1 cellular context compared by ENCODE assay signal in the genomic region with DNA sequence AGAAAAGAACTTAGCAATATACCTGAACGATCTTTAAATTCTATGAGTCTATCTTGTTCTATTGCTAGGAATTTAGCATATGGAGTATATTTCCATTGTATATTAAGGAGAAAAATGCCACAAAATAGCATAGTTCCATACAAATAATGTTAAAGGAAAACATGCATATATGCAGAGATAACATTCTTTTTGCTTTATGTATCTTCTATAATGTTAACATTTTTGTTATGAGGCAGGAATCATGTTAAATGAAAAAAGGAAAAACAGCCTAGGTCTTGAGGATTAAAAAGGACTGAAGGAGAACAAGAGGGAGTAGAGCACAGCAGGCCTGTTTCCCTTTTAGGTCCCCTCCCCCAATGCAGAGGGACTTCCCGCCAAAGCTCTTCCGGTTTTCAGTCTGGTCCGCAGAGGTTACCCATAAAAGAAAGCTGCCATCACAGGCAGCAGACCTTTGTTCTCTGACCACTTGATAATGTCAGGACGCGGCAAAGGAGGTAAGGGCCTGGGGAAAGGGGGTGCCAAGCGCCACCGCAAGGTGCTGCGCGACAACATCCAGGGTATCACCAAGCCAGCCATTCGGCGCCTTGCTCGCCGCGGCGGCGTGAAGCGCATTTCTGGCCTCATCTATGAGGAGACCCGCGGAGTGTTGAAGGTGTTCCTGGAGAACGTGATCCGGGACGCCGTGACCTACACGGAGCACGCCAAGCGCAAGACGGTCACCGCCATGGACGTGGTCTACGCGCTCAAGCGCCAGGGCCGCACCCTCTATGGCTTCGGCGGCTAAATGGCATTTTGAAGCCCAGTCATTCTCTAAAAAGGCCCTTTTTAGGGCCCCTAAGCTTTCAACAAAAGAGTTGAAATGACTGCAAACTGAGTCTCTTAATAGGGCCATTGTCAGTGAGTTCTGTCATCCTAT.
TF ChIP-seq lines count a peak whose summit lies in the region.

No MANE protein-coding gene starts in this region.

TF ChIP-seq in K562, 482 proteins besides CTCF, POLR2A, EP300 and RAD21 (continued from another document and continues in another):
- TF ChIP-seq ZNF512 (tag; IDR thresholded peaks at IDR 0.05) (no peak), NFATC3 (IDR thresholded peaks at IDR 0.05) (peak; percentile 71), PTBP1 (IDR thresholded peaks at IDR 0.05; ENCODE audit: low read depth, low read length) (peak; percentile 76; the same call in 1 of the 2 replicates), SIN3B (IDR thresholded peaks at IDR 0.05; ENCODE audit: low read depth) (no peak), ZNF134 (CRISPR knock-in tag; conservative IDR thresholded peaks at IDR 0.05) (no peak; the same call in 1 of the 2 replicates), PKNOX1 (IDR thresholded peaks at IDR 0.05) (no peak), PHF8 (IDR thresholded peaks at IDR 0.05; ENCODE audit: borderline replicate concordance, low read length) (peak; percentile 53; the same call in 1 of the 2 replicates), EZH2 (IDR thresholded peaks at IDR 0.05; ENCODE audit: borderline replicate concordance, low read depth, low read length) (no peak), ZNF436 (CRISPR knock-in tag; IDR thresholded peaks at IDR 0.05) (0 out of 2 replicates have a peak, but pooled peaks have one; percentile 17), ZNF586 (CRISPR knock-in tag; conservative IDR thresholded peaks at IDR 0.05) (no peak), TSC22D4 (tag; IDR thresholded peaks at IDR 0.05) (no peak), SMC3 (conservative IDR thresholded peaks at IDR 0.05; ENCODE audit: insufficient read depth, low read depth, low read length) (no peak; the same call in 1 of the 2 replicates), DACH1 (IDR thresholded peaks at IDR 0.05; ENCODE audit: partially characterized antibody) (peak; percentile 10), ETS2 (tag; IDR thresholded peaks at IDR 0.05; ENCODE audit: borderline replicate concordance, poor library complexity, severe bottlenecking) (no peak), GABPB1 (CRISPR knock-in tag; IDR thresholded peaks at IDR 0.05) (peak; percentile 69; the same call in 1 of the 2 replicates), ZNF398 (CRISPR knock-in tag; IDR thresholded peaks at IDR 0.05) (no peak), ZKSCAN1 (IDR thresholded peaks at IDR 0.05; ENCODE audit: low read depth, low read length) (peak; percentile 99), BDP1 (IDR thresholded peaks at IDR 0.05; ENCODE audit: insufficient read depth, insufficient read length) (no peak), MED1 (CRISPR knock-in tag; IDR thresholded peaks at IDR 0.05; ENCODE audit: borderline replicate concordance) (peak; percentile 91; the same call in 1 of the 2 replicates), ZBTB1 (CRISPR knock-in tag; IDR thresholded peaks at IDR 0.05; ENCODE audit: borderline replicate concordance, low read depth) (peak; percentile 52; the same call in 1 of the 2 replicates), STAT5A (IDR thresholded peaks at IDR 0.05; ENCODE audit: borderline replicate concordance, low read length) (peak; percentile 54), ZNF551 (CRISPR knock-in tag; IDR thresholded peaks at IDR 0.05) (no peak), SRSF9 (IDR thresholded peaks at IDR 0.05; ENCODE audit: borderline replicate concordance, low read depth, low read length) (no peak)
- TF ChIP-seq, protein P1, sequence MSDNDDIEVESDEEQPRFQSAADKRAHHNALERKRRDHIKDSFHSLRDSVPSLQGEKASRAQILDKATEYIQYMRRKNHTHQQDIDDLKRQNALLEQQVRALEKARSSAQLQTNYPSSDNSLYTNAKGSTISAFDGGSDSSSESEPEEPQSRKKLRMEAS (CRISPR knock-in tag; IDR thresholded peaks at IDR 0.05): peak; percentile 73
- TF ChIP-seq, protein P2, sequence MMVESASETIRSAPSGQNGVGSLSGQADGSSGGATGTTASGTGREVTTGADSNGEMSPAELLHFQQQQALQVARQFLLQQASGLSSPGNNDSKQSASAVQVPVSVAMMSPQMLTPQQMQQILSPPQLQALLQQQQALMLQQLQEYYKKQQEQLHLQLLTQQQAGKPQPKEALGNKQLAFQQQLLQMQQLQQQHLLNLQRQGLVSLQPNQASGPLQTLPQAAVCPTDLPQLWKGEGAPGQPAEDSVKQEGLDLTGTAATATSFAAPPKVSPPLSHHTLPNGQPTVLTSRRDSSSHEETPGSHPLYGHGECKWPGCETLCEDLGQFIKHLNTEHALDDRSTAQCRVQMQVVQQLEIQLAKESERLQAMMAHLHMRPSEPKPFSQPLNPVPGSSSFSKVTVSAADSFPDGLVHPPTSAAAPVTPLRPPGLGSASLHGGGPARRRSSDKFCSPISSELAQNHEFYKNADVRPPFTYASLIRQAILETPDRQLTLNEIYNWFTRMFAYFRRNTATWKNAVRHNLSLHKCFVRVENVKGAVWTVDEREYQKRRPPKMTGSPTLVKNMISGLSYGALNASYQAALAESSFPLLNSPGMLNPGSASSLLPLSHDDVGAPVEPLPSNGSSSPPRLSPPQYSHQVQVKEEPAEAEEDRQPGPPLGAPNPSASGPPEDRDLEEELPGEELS (CRISPR knock-in tag; IDR thresholded peaks at IDR 0.05; ENCODE audit: borderline replicate concordance): 0 out of 2 replicates have a peak, but pooled peaks have one; percentile 81
- TF ChIP-seq, protein P3, sequence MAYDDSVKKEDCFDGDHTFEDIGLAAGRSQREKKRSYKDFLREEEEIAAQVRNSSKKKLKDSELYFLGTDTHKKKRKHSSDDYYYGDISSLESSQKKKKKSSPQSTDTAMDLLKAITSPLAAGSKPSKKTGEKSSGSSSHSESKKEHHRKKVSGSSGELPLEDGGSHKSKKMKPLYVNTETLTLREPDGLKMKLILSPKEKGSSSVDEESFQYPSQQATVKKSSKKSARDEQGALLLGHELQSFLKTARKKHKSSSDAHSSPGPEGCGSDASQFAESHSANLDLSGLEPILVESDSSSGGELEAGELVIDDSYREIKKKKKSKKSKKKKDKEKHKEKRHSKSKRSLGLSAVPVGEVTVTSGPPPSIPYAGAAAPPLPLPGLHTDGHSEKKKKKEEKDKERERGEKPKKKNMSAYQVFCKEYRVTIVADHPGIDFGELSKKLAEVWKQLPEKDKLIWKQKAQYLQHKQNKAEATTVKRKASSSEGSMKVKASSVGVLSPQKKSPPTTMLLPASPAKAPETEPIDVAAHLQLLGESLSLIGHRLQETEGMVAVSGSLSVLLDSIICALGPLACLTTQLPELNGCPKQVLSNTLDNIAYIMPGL (CRISPR knock-in tag; IDR thresholded peaks at IDR 0.05): peak; percentile 75; the same call in 1 of the 2 replicates
- TF ChIP-seq, protein P4, sequence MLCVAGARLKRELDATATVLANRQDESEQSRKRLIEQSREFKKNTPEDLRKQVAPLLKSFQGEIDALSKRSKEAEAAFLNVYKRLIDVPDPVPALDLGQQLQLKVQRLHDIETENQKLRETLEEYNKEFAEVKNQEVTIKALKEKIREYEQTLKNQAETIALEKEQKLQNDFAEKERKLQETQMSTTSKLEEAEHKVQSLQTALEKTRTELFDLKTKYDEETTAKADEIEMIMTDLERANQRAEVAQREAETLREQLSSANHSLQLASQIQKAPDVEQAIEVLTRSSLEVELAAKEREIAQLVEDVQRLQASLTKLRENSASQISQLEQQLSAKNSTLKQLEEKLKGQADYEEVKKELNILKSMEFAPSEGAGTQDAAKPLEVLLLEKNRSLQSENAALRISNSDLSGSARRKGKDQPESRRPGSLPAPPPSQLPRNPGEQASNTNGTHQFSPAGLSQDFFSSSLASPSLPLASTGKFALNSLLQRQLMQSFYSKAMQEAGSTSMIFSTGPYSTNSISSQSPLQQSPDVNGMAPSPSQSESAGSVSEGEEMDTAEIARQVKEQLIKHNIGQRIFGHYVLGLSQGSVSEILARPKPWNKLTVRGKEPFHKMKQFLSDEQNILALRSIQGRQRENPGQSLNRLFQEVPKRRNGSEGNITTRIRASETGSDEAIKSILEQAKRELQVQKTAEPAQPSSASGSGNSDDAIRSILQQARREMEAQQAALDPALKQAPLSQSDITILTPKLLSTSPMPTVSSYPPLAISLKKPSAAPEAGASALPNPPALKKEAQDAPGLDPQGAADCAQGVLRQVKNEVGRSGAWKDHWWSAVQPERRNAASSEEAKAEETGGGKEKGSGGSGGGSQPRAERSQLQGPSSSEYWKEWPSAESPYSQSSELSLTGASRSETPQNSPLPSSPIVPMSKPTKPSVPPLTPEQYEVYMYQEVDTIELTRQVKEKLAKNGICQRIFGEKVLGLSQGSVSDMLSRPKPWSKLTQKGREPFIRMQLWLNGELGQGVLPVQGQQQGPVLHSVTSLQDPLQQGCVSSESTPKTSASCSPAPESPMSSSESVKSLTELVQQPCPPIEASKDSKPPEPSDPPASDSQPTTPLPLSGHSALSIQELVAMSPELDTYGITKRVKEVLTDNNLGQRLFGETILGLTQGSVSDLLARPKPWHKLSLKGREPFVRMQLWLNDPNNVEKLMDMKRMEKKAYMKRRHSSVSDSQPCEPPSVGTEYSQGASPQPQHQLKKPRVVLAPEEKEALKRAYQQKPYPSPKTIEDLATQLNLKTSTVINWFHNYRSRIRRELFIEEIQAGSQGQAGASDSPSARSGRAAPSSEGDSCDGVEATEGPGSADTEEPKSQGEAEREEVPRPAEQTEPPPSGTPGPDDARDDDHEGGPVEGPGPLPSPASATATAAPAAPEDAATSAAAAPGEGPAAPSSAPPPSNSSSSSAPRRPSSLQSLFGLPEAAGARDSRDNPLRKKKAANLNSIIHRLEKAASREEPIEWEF (CRISPR knock-in tag; IDR thresholded peaks at IDR 0.05): 0 out of 2 replicates have a peak, but pooled peaks have one; percentile 37
- TF ChIP-seq, protein P5, sequence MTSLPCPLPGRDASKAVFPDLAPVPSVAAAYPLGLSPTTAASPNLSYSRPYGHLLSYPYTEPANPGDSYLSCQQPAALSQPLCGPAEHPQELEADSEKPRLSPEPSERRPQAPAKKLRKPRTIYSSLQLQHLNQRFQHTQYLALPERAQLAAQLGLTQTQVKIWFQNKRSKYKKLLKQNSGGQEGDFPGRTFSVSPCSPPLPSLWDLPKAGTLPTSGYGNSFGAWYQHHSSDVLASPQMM (CRISPR knock-in tag; IDR thresholded peaks at IDR 0.05): no peak
- TF ChIP-seq, protein P6, sequence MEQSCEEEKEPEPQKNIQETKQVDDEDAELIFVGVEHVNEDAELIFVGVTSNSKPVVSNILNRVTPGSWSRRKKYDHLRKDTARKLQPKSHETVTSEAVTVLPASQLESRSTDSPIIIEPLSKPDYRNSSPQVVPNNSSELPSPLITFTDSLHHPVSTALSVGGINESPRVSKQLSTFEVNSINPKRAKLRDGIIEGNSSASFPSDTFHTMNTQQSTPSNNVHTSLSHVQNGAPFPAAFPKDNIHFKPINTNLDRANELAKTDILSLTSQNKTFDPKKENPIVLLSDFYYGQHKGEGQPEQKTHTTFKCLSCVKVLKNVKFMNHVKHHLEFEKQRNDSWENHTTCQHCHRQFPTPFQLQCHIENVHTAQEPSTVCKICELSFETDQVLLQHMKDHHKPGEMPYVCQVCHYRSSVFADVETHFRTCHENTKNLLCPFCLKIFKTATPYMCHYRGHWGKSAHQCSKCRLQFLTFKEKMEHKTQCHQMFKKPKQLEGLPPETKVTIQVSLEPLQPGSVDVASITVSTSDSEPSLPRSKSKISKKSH (CRISPR knock-in tag; IDR thresholded peaks at IDR 0.05): no peak
- TF ChIP-seq, protein P7, sequence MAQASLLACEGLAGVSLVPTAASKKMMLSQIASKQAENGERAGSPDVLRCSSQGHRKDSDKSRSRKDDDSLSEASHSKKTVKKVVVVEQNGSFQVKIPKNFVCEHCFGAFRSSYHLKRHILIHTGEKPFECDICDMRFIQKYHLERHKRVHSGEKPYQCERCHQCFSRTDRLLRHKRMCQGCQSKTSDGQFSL (CRISPR knock-in tag; IDR thresholded peaks at IDR 0.05): peak; percentile 87; the same call in 1 of the 2 replicates
- TF ChIP-seq, protein P7 (tag; IDR thresholded peaks at IDR 0.05): 0 out of 4 replicates have a peak, but pooled peaks of 1 of the 2 experiments have one; percentile 36
- TF ChIP-seq, protein P8, sequence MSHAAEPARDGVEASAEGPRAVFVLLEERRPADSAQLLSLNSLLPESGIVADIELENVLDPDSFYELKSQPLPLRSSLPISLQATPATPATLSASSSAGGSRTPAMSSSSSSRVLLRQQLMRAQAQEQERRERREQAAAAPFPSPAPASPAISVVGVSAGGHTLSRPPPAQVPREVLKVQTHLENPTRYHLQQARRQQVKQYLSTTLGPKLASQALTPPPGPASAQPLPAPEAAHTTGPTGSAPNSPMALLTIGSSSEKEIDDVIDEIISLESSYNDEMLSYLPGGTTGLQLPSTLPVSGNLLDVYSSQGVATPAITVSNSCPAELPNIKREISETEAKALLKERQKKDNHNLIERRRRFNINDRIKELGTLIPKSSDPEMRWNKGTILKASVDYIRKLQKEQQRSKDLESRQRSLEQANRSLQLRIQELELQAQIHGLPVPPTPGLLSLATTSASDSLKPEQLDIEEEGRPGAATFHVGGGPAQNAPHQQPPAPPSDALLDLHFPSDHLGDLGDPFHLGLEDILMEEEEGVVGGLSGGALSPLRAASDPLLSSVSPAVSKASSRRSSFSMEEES (CRISPR knock-in tag; IDR thresholded peaks at IDR 0.05): no peak
